13 cellular contexts compared by ENCODE assay signal in genomic region chr13:92967923-92968322, GRCh38.
DNase-seq lines count a peak whose midpoint lies in the region; ATAC-seq and TF ChIP-seq lines count a peak whose summit lies in the region.
"Had no signal": no experiment of that assay in that cellular context is flagged by ENCODE, and none has a peak within 500 bp of the region (broad histone marks: within the 10 kb centered on the region; RNA-seq: fewer than 3 reads in every experiment).

No MANE protein-coding gene starts in this region.

- H3K36me3 Mint-ChIP-seq in HFFc6 (ENCODE audit: low read depth) = 0 out of 2 replicates have a peak, but pooled peaks cover 4% of the 10 kb centered on the region

- H3K4me2 ChIP-seq in hepatocyte = no peak overlapping the region

- no peak overlapping the region for H3K4me3 Mint-ChIP-seq in HFFc6

- WGBS in hepatocyte (ENCODE audit: low lambda C conversion rate, missing lambda C conversion rate) = 81% methylated on average over 3 of the region's 3 CpGs
- 88 to 89% methylated on average over 3 of the region's 3 CpGs for WGBS in aorta, 2 donors

- H3K4me3 ChIP-seq in AG10803 (ENCODE audit: low read length) = no peak overlapping the region
- H3K4me3 ChIP-seq in hepatocyte = no peak overlapping the region
- no peak overlapping the region for H3K4me3 ChIP-seq in aorta (ENCODE audit: low read length in 2 of 2)
- H3K4me3 ChIP-seq: SJCRH30 had no signal

- ATAC-seq in HG03196 (IDR thresholded peaks at IDR 0.05; ENCODE audit: unreplicated experiment) = no peak
- no peak for ATAC-seq in aorta (ENCODE audit: low FRiP score)

- H3K36me3 ChIP-seq in hepatocyte (replicated peaks; ENCODE audit: insufficient read depth, low read depth) = no peaks in the 10 kb centered on the region
- H3K36me3 ChIP-seq in aorta (ENCODE audit: control insufficient read depth in 1 of 2, insufficient read depth in 2 of 2, low read length in 1 of 2) = no peaks in the 10 kb centered on the region
- H3K36me3 ChIP-seq: SJCRH30 had no signal

- intact Hi-C loops in aorta (cut with DNase I) = no loop called here

- H3K9me3 ChIP-seq in hepatocyte (ENCODE audit: low read depth) = no peaks in the 10 kb centered on the region
- H3K9me3 ChIP-seq in aorta (ENCODE audit: control insufficient read depth, low read length) = peaks cover 1% of the 10 kb centered on the region
- H3K9me3 ChIP-seq: SJCRH30 had no signal

- no peaks in the 10 kb centered on the region for H4K20me1 ChIP-seq in hepatocyte (ENCODE audit: insufficient read depth, poor library complexity, severe bottlenecking)

- DNase-seq in AG10803 (ENCODE audit: low read depth) = peak; percentile 13
- no peak for DNase-seq in HFFc6
- peak; percentile 12 for DNase-seq in SK-N-DZ (ENCODE audit: low spot score)
- DNase-seq in hepatocyte (ENCODE audit: low spot score) = no peak
- no peak for DNase-seq in activated CD4-positive, alpha-beta T cell treated with anti-CD3 and anti-CD28 coated beads, Interleukin-2, amount 50 U/mL, for 48 hours
- no peak for DNase-seq in aorta
- DNase-seq in DMS153 (lab: John Stamatoyannopoulos, UW) = no peak
- DNase-seq: activated CD4-positive, alpha-beta T cell treated with anti-CD3 and anti-CD28 coated beads for 1 hour; activated effector memory CD4-positive, alpha-beta T cell treated with Interleukin-2 at 50 U/mL for 16 hours; DMS79; NCI-H2081 had no signal

- H3K27me3 Mint-ChIP-seq in HFFc6 (ENCODE audit: insufficient read depth) = no peaks in the 10 kb centered on the region

- no peaks in the 10 kb centered on the region for H3K4me1 Mint-ChIP-seq in HFFc6 (ENCODE audit: low read depth)

- H3K27ac ChIP-seq in hepatocyte (no peak overlapping the region), aorta (ENCODE audit: low read depth in 1 of 2, low read length in 2 of 2) (no peak overlapping the region)
- H3K27ac ChIP-seq: SJCRH30 had no signal

- H3K9me3 Mint-ChIP-seq in HFFc6 = peaks cover 4% of the 10 kb centered on the region; the same call in 1 of the 2 replicates

- no peak overlapping the region for H3K27ac Mint-ChIP-seq in HFFc6

- H3K9me2 ChIP-seq in hepatocyte (replicated peaks; ENCODE audit: insufficient read depth) = no peaks in the 10 kb centered on the region

- H3K4me1 ChIP-seq in hepatocyte (ENCODE audit: insufficient read depth) (no peaks in the 10 kb centered on the region), aorta (ENCODE audit: control insufficient read depth in 1 of 2, insufficient read depth in 2 of 2, low read length in 2 of 2) (no peaks in the 10 kb centered on the region)

- H3K27me3 ChIP-seq in hepatocyte = no peaks in the 10 kb centered on the region
- no peaks in the 10 kb centered on the region for H3K27me3 ChIP-seq in aorta (ENCODE audit: control insufficient read depth in 1 of 2, insufficient read depth in 2 of 2, low read length in 1 of 2)
- H3K27me3 ChIP-seq: SJCRH30 had no signal

- no peaks in the 10 kb centered on the region for H3K79me2 ChIP-seq in hepatocyte

- H2AFZ ChIP-seq in hepatocyte = no peak overlapping the region

- TF ChIP-seq CTCF in AG10803 (conservative IDR thresholded peaks at IDR 0.05; ENCODE audit: low read length) (peak; percentile 31), HFFc6 (IDR thresholded peaks at IDR 0.05) (peak; percentile 25; the same call in 1 of the 2 replicates), hepatocyte (IDR thresholded peaks at IDR 0.05; ENCODE audit: poor library complexity) (peak; percentile 15)

Comparison
In these comparisons a context has a peak if more than half of its experiments do, and no peak if none do; other contexts are left out.
1. DNase-seq: peak in AG10803 (single experiment) and SK-N-DZ (single experiment); none in HFFc6 (single experiment), hepatocyte (single experiment), activated CD4-positive, alpha-beta T cell treated with anti-CD3 and anti-CD28 coated beads, Interleukin-2, amount 50 U/mL, for 48 hours (0 of 2), aorta (0 of 2) and DMS153 (single experiment).
2. Peak in every context shown above with its lines, with median percentiles within 50 percentile points of each other: CTCF ChIP-seq.